Comparison of ENCODE assay signal across 8 cellular contexts in the genomic region with DNA sequence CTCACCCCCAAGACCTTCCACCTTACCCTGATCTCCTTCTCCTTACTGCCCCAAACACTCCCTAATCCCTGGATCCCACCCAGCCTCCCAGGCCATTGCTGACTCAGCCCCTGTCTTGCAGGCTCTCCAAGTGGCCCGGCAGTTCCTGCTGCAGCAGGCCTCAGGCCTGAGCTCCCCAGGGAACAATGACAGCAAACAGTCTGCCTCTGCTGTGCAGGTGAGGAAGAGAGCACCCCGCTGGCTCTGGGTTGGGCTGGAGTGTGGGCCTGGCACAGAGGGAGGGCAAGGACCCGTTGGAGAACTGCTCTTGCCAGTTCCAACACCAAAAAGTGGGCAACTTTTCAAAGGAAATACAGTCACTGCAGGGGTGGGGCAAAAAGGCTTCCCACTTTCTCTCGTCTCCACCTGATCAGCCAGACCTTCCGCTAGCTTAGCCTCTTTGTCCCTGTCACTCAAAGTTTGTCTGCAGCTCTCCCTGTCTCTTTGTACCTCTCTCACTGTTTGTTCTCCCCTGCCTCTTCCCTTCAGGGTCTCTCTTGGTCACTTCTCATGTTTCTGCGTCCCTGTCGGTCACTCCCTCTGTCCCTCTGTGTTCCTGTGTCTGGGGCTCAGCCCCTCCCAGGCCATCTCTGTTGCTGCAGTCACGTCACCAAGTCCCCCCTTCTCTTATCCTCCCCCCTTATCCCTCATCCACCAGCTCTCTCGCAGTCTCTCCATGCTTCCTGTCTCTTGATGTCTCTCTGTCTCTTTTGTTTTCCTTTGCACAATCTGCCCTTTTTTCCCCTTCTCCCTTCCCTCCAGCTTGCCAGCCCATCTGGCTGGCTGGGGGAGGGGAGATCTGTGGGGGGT. TPM values are rescaled to one million over a fixed set of nuclear protein-coding genes. Genes with fewer than 3 reads are reported as not detected.
DNase-seq lines count a peak whose midpoint lies in the region; ATAC-seq and TF ChIP-seq lines count a peak whose summit lies in the region.

No MANE protein-coding gene starts in this region.

- intact Hi-C loops in ascending aorta (cut with DNase I) (no loop called here), natural killer cell (cut with micrococcal nuclease) (no loop called here)

- H3K4me1 Mint-ChIP-seq in natural killer cell, result peaks cover 7 to 27% of the 10 kb centered on the region in 2 donors

- ATAC-seq in natural killer cell (no peak), HG03565 (IDR thresholded peaks at IDR 0.05; ENCODE audit: unreplicated experiment) (no peak)

- no peaks in the 10 kb centered on the region for H3K9me3 Mint-ChIP-seq in natural killer cell

- H3K4me3 Mint-ChIP-seq in natural killer cell, result no peak overlapping the region

- H3K27ac Mint-ChIP-seq in natural killer cell, result peak overlapping the region in 1 of 2 donors; percentile 12

- H3K36me3 ChIP-seq in ascending aorta, result no peaks in the 10 kb centered on the region

- no peaks in the 10 kb centered on the region for H3K36me3 Mint-ChIP-seq in natural killer cell

- no peaks in the 10 kb centered on the region for H3K27me3 Mint-ChIP-seq in natural killer cell (ENCODE audit: low read depth in 2 of 2)

- H3K4me3 ChIP-seq in ascending aorta (no peak overlapping the region), coronary artery (no peak overlapping the region)

- H3K9me3 ChIP-seq in ascending aorta, result no peaks in the 10 kb centered on the region

- no peaks in the 10 kb centered on the region for H3K27me3 ChIP-seq in ascending aorta

- peaks cover 18 to 32% of the 10 kb centered on the region in 2 donors for H3K4me1 ChIP-seq in ascending aorta

- H3K27ac ChIP-seq in ascending aorta, result peak overlapping the region; percentile 19 to 33
- H3K27ac ChIP-seq in coronary artery, result peak overlapping the region in 1 of 2 donors; percentile 23

- DNase-seq in D341Med (ENCODE audit: low spot score) (peak; percentile 58), NCI-H146 treated with DMSO at 0.1 percent for 48 hours (lab: John Stamatoyannopoulos, UW; ENCODE audit: unreplicated experiment) (peak; percentile 91), ascending aorta (ENCODE audit: low spot score in 2 of 2) (no peak), kidney tubule cell (ENCODE audit: low spot score) (peak; percentile 39), natural killer cell (no peak), coronary artery (ENCODE audit: low spot score) (no peak)
- no peak for DNase-seq in activated effector memory CD4-positive, alpha-beta T cell treated with anti-CD3 and anti-CD28 coated beads, Interleukin-2, amount 50 U/mL, for 16 hours

- TF ChIP-seq CTCF in ascending aorta (IDR thresholded peaks at IDR 0.05) (no peak), natural killer cell (IDR thresholded peaks at IDR 0.05) (no peak), coronary artery (IDR thresholded peaks at IDR 0.05) (no peak)

RNA-seq across cellular contexts. Expression of a gene that starts 31.9 kb away (rescaled TPM):
- total RNA-seq in ascending aorta, result 19.5 TPM
- 10 to 100 TPM; 11.2 to 21.1 (median 14.7) TPM for total RNA-seq in natural killer cell

Comparison
In these comparisons a context has a peak if more than half of its experiments do, and no peak if none do; other contexts are left out.
1. DNase-seq: peak in D341Med (single experiment), NCI-H146 treated with DMSO at 0.1 percent for 48 hours (single experiment) and kidney tubule cell (single experiment); none in ascending aorta (0 of 2), activated effector memory CD4-positive, alpha-beta T cell treated with anti-CD3 and anti-CD28 coated beads, Interleukin-2, amount 50 U/mL, for 16 hours (single experiment), natural killer cell (single experiment) and coronary artery (single experiment).